20 cellular contexts compared by ENCODE assay signal in genomic region chr11:125426818-125427528, GRCh38.
"Had no signal": no experiment of that assay in that cellular context is flagged by ENCODE, and none has a peak within 500 bp of the region (broad histone marks: within the 10 kb centered on the region; RNA-seq: fewer than 3 reads in every experiment).

No MANE protein-coding gene starts in this region.

- H3K4me3 Mint-ChIP-seq: activated CD4-positive, alpha-beta T cell treated with anti-CD3 and anti-CD28 coated beads, Interleukin-2, amount 10 ng/mL, durations not matched to agents 7 days and 5 days; activated naive CD4-positive, alpha-beta T cell treated with anti-CD3 and anti-CD28 coated beads for 36 hours; activated naive CD8-positive, alpha-beta T cell treated with anti-CD3 and anti-CD28 coated beads, Interleukin-2, amount 50 U/mL, for 24 hours; activated T-cell treated with anti-CD3 and anti-CD28 coated beads, Interleukin-2, amount 50 U/mL, for 4 hours; central memory CD8-positive, alpha-beta T cell; natural killer cell treated with Interleukin-12 subunit alpha and Interleukin-12 subunit beta and Interleukin-15 and Interleukin-18, amount 100 ng/mL, for 72 hours had no signal

- H3K9me3 ChIP-seq: colonic mucosa, tibial artery had no signal

- H3K27ac ChIP-seq: brain microvascular endothelial cell, colonic mucosa, foreskin keratinocyte, skin epidermis, tibial artery had no signal

- H3K36me3 Mint-ChIP-seq: natural killer cell treated with Interleukin-12 subunit alpha and Interleukin-12 subunit beta and Interleukin-15 and Interleukin-18, amount 100 ng/mL, for 72 hours had no signal

- H3K27me3 ChIP-seq: brain microvascular endothelial cell, colonic mucosa, tibial artery had no signal

- H3K27ac Mint-ChIP-seq: activated CD4-positive, alpha-beta T cell treated with anti-CD3 and anti-CD28 coated beads, Interleukin-2, amount 10 ng/mL, durations not matched to agents 7 days and 5 days; activated naive CD4-positive, alpha-beta T cell treated with anti-CD3 and anti-CD28 coated beads for 36 hours; activated naive CD8-positive, alpha-beta T cell treated with anti-CD3 and anti-CD28 coated beads, Interleukin-2, amount 50 U/mL, for 24 hours; natural killer cell treated with Interleukin-12 subunit alpha and Interleukin-12 subunit beta and Interleukin-15 and Interleukin-18, amount 100 ng/mL, for 72 hours had no signal

- ATAC-seq: activated CD4-positive, CD25-positive, alpha-beta regulatory T cell treated with anti-CD3 and anti-CD28 coated beads, Interleukin-2, amount 50 U/mL, for 24 hours; activated naive CD8-positive, alpha-beta T cell treated with anti-CD3 and anti-CD28 coated beads, Interleukin-2, amount 50 U/mL, for 24 hours; activated T-cell treated with anti-CD3 and anti-CD28 coated beads, Interleukin-2, amount 50 U/mL, for 4 hours; foreskin keratinocyte; natural killer cell treated with Interleukin-12 subunit alpha and Interleukin-12 subunit beta and Interleukin-15 and Interleukin-18, amount 100 ng/mL, for 72 hours; stimulated activated naive CD8-positive, alpha-beta T cell treated with anti-CD3 and anti-CD28 coated beads, Interleukin-15, Interleukin-2, amounts not matched to agents 100 U/mL and 50 U/mL, for 24 hours had no signal

- DNase-seq: activated CD4-positive, alpha-beta T cell treated with anti-CD3 and anti-CD28 coated beads, Interleukin-2, amount 10 ng/mL, durations not matched to agents 7 days and 5 days; activated CD8-positive, alpha-beta memory T cell treated with anti-CD3 and anti-CD28 coated beads, Interleukin-2, amount 50 U/mL, for 4 hours; activated naive CD4-positive, alpha-beta T cell treated with anti-CD3 and anti-CD28 coated beads for 36 hours; activated naive CD8-positive, alpha-beta T cell treated with anti-CD3 and anti-CD28 coated beads, Interleukin-2, amount 50 U/mL, for 24 hours; activated T-cell treated with anti-CD3 and anti-CD28 coated beads, Interleukin-2, amount 50 U/mL, for 4 hours; brain microvascular endothelial cell; colonic mucosa; foreskin keratinocyte; kidney glomerular epithelial cell; mesenchymal stem cell; nucleus accumbens; stimulated activated naive CD8-positive, alpha-beta T cell treated with anti-CD3 and anti-CD28 coated beads, Interleukin-15, Interleukin-2, amounts not matched to agents 100 U/mL and 50 U/mL, for 24 hours; substantia nigra; T-helper 1 cell; T-helper 9 cell; tibial artery had no signal

- H3K4me1 Mint-ChIP-seq: activated CD4-positive, alpha-beta T cell treated with anti-CD3 and anti-CD28 coated beads, Interleukin-2, amount 10 ng/mL, durations not matched to agents 7 days and 5 days; activated naive CD8-positive, alpha-beta T cell treated with anti-CD3 and anti-CD28 coated beads, Interleukin-2, amount 50 U/mL, for 24 hours had no signal

- H3K4me1 ChIP-seq: colonic mucosa, foreskin keratinocyte had no signal

- H3K9me3 Mint-ChIP-seq: activated CD4-positive, alpha-beta T cell treated with anti-CD3 and anti-CD28 coated beads, Interleukin-2, amount 10 ng/mL, durations not matched to agents 7 days and 5 days; activated naive CD4-positive, alpha-beta T cell treated with anti-CD3 and anti-CD28 coated beads for 36 hours; activated naive CD8-positive, alpha-beta T cell treated with anti-CD3 and anti-CD28 coated beads, Interleukin-2, amount 50 U/mL, for 24 hours; activated T-cell treated with anti-CD3 and anti-CD28 coated beads, Interleukin-2, amount 50 U/mL, for 4 hours; central memory CD8-positive, alpha-beta T cell; natural killer cell treated with Interleukin-12 subunit alpha and Interleukin-12 subunit beta and Interleukin-15 and Interleukin-18, amount 100 ng/mL, for 72 hours had no signal

- H3K4me3 ChIP-seq: colonic mucosa, skin epidermis, tibial artery had no signal

- H3K27me3 Mint-ChIP-seq: activated naive CD8-positive, alpha-beta T cell treated with anti-CD3 and anti-CD28 coated beads, Interleukin-2, amount 50 U/mL, for 24 hours had no signal

- H3K36me3 ChIP-seq: brain microvascular endothelial cell, colonic mucosa had no signal
